38 cellular contexts compared by ENCODE assay signal in the genomic region with DNA sequence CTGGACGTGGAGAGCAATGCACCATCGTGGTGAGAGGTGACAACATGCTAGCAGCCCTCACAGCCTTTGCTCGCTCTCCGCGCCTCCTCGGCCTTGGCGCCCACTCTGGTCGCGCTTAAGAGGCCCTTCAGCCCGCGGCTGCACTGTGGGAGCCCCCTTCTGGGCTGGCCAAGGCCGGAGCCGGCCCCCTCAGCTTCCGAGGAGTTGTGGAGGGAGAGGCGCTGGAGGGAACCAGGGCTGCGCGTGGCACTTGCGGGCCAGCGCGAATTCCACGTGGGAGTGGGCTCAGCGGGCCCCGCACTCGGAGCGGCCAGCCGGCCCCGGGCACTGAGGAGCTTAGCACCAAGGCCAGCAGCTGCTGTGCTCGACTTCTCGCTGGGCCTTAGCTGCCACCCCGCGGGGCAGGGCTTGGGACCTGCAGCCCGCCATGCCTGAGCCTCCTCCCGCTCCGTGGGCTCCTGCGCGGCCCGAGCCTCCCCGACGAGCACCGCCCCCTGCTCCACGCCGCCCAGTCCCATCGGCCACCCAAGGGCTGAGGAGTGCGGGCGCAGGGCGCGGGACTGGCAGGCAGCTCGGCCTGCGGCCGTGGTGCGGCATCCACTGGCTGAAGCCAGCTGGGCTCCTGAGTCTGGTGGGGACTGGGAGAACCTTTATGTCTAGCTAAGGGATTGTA. TPM values are rescaled to one million over a fixed set of nuclear protein-coding genes. Genes with fewer than 3 reads are reported as not detected.
"Had no signal": no experiment of that assay in that cellular context is flagged by ENCODE, and none has a peak within 500 bp of the region (broad histone marks: within the 10 kb centered on the region; RNA-seq: fewer than 3 reads in every experiment).

No MANE protein-coding gene starts in this region.

- H3K27ac Mint-ChIP-seq: activated CD4-positive, alpha-beta memory T cell treated with anti-CD3 and anti-CD28 coated beads for 36 hours; activated CD4-positive, alpha-beta T cell treated with anti-CD3 and anti-CD28 coated beads for 36 hours; activated CD4-positive, alpha-beta T cell treated with anti-CD3 and anti-CD28 coated beads, Interleukin-2, amount 10 ng/mL, durations not matched to agents 24 days and 14 days; activated CD8-positive, alpha-beta memory T cell treated with anti-CD3 and anti-CD28 coated beads, Interleukin-2, amount 10 ng/mL, durations not matched to agents 7 days and 5 days; activated CD8-positive, alpha-beta T cell treated with anti-CD3 and anti-CD28 coated beads, Interleukin-2, amount 10 ng/mL, durations not matched to agents 7 days and 5 days; activated naive CD4-positive, alpha-beta T cell treated with anti-CD3 and anti-CD28 coated beads for 36 hours; activated naive CD8-positive, alpha-beta T cell; activated T-helper 1 cell treated with anti-CD3 and anti-CD28 coated beads, Interleukin-12 subunit alpha, Interleukin-12 subunit beta, Interleukin-2, Interleukin-4 antibody, amounts not matched to agents 30 ng/mL and 10 ng/mL and 1 ng/mL, durations not matched to agents 14 hours and 24 hours and 36 hours; activated T-helper 2 cell treated with anti-CD3 and anti-CD28 coated beads, Interferon-gamma antibody, Interleukin-2, Interleukin-4, amounts not matched to agents 10 μg/mL and 5 μg/mL and 100 μg/mL, durations not matched to agents 14 hours and 24 hours and 36 hours; dendritic cell treated with granulocyte-macrophage colony-stimulating factor and Interleukin-4, amounts not matched to agents 40 ng/mL and 50 ng/mL, for 4 days; T-helper 17 cell; T-helper 2 cell treated with Interferon-gamma antibody and Interleukin-4, amounts not matched to agents 5 μg/mL and 100 μg/mL, for 36 hours had no signal

- H3K27me3 ChIP-seq: gastrocnemius medialis had no signal

- H3K9me3 ChIP-seq: esophagus muscularis mucosa, gastrocnemius medialis, heart left ventricle had no signal

- H3K4me1 Mint-ChIP-seq: central memory CD8-positive, alpha-beta T cell had no signal

- H3K4me3 Mint-ChIP-seq: activated CD4-positive, alpha-beta memory T cell treated with anti-CD3 and anti-CD28 coated beads for 36 hours; activated CD4-positive, alpha-beta T cell treated with anti-CD3 and anti-CD28 coated beads for 36 hours; activated CD4-positive, alpha-beta T cell treated with anti-CD3 and anti-CD28 coated beads, Interleukin-2, amount 10 ng/mL, durations not matched to agents 24 days and 14 days; activated CD8-positive, alpha-beta memory T cell treated with anti-CD3 and anti-CD28 coated beads, Interleukin-2, amount 10 ng/mL, durations not matched to agents 7 days and 5 days; activated CD8-positive, alpha-beta T cell treated with anti-CD3 and anti-CD28 coated beads, Interleukin-2, amount 10 ng/mL, durations not matched to agents 7 days and 5 days; activated naive CD4-positive, alpha-beta T cell treated with anti-CD3 and anti-CD28 coated beads for 36 hours; activated naive CD8-positive, alpha-beta T cell; activated T-helper 1 cell treated with anti-CD3 and anti-CD28 coated beads, Interleukin-12 subunit alpha, Interleukin-12 subunit beta, Interleukin-2, Interleukin-4 antibody, amounts not matched to agents 30 ng/mL and 10 ng/mL and 1 ng/mL, durations not matched to agents 14 hours and 24 hours and 36 hours; central memory CD8-positive, alpha-beta T cell; dendritic cell treated with granulocyte-macrophage colony-stimulating factor and Interleukin-4, amounts not matched to agents 40 ng/mL and 50 ng/mL, for 4 days; T-helper 17 cell; T-helper 2 cell treated with Interferon-gamma antibody and Interleukin-4, amounts not matched to agents 5 μg/mL and 100 μg/mL, for 36 hours had no signal

- FAIRE-seq: astrocyte, bronchial epithelial cell had no signal

- H3K27ac ChIP-seq: brain microvascular endothelial cell, coronary artery, dorsolateral prefrontal cortex, esophagus muscularis mucosa, foreskin keratinocyte, gastrocnemius medialis, heart left ventricle had no signal

- H3K4me3 ChIP-seq: coronary artery, dorsolateral prefrontal cortex, esophagus muscularis mucosa, gastrocnemius medialis, heart left ventricle had no signal

- H3K36me3 Mint-ChIP-seq: activated CD4-positive, alpha-beta memory T cell treated with anti-CD3 and anti-CD28 coated beads for 36 hours; activated CD8-positive, alpha-beta memory T cell treated with anti-CD3 and anti-CD28 coated beads, Interleukin-2, amount 10 ng/mL, durations not matched to agents 7 days and 5 days; activated naive CD8-positive, alpha-beta T cell had no signal

- DNase-seq: activated CD4-positive, alpha-beta memory T cell treated with anti-CD3 and anti-CD28 coated beads for 36 hours; activated CD4-positive, alpha-beta T cell treated with anti-CD3 and anti-CD28 coated beads for 36 hours; activated CD4-positive, alpha-beta T cell treated with anti-CD3 and anti-CD28 coated beads, Interleukin-2, amount 10 ng/mL, durations not matched to agents 24 days and 14 days; activated CD4-positive, CD25-positive, alpha-beta regulatory T cell; activated CD4-positive, CD25-positive, alpha-beta regulatory T cell treated with anti-CD3 and anti-CD28 coated beads, Interleukin-2, amount 50 U/mL, for 72 hours; activated CD8-positive, alpha-beta memory T cell treated with anti-CD3 and anti-CD28 coated beads, Interleukin-2, amount 10 ng/mL, durations not matched to agents 7 days and 5 days; activated CD8-positive, alpha-beta memory T cell treated with anti-CD3 and anti-CD28 coated beads, Interleukin-2, amount 50 U/mL, for 4 hours; activated CD8-positive, alpha-beta T cell treated with anti-CD3 and anti-CD28 coated beads, Interleukin-2, amount 10 ng/mL, durations not matched to agents 7 days and 5 days; activated effector memory CD4-positive, alpha-beta T cell treated with anti-CD3 and anti-CD28 coated beads, Interleukin-2, amount 50 U/mL, for 16 hours; activated naive CD4-positive, alpha-beta T cell treated with anti-CD3 and anti-CD28 coated beads for 36 hours; activated T-cell treated with anti-CD3 and anti-CD28 coated beads, Interleukin-2, amount 50 U/mL, for 1 hour; activated T-cell treated with anti-CD3 and anti-CD28 coated beads, Interleukin-2, amount 50 U/mL, for 48 hours; amniotic stem cell; anterior cingulate cortex; brain microvascular endothelial cell; dorsolateral prefrontal cortex; effector memory CD4-positive, alpha-beta T cell; erythroblast; foreskin keratinocyte; gastrocnemius medialis; glutamatergic neuron; T-helper 1 cell; T-helper 17 cell had no signal

- H3K36me3 ChIP-seq: brain microvascular endothelial cell, esophagus muscularis mucosa, gastrocnemius medialis, heart left ventricle had no signal

- ATAC-seq: activated CD4-positive, alpha-beta T cell treated with anti-CD3 and anti-CD28 coated beads for 36 hours; activated CD8-positive, alpha-beta memory T cell treated with anti-CD3 and anti-CD28 coated beads, Interleukin-2, amount 10 ng/mL, durations not matched to agents 7 days and 5 days; activated CD8-positive, alpha-beta T cell treated with anti-CD3 and anti-CD28 coated beads, Interleukin-2, amount 10 ng/mL, durations not matched to agents 7 days and 5 days; foreskin keratinocyte; gastrocnemius medialis; heart left ventricle; T-helper 17 cell had no signal

- H3K4me1 ChIP-seq: esophagus muscularis mucosa, foreskin keratinocyte, gastrocnemius medialis, heart left ventricle had no signal

- H3K9me3 Mint-ChIP-seq: activated CD4-positive, alpha-beta memory T cell treated with anti-CD3 and anti-CD28 coated beads for 36 hours; activated CD4-positive, alpha-beta T cell treated with anti-CD3 and anti-CD28 coated beads, Interleukin-2, amount 10 ng/mL, durations not matched to agents 24 days and 14 days; activated naive CD4-positive, alpha-beta T cell treated with anti-CD3 and anti-CD28 coated beads for 36 hours; activated T-helper 1 cell treated with anti-CD3 and anti-CD28 coated beads, Interleukin-12 subunit alpha, Interleukin-12 subunit beta, Interleukin-2, Interleukin-4 antibody, amounts not matched to agents 30 ng/mL and 10 ng/mL and 1 ng/mL, durations not matched to agents 14 hours and 24 hours and 36 hours; activated T-helper 2 cell treated with anti-CD3 and anti-CD28 coated beads, Interferon-gamma antibody, Interleukin-2, Interleukin-4, amounts not matched to agents 10 μg/mL and 5 μg/mL and 100 μg/mL, durations not matched to agents 14 hours and 24 hours and 36 hours; central memory CD8-positive, alpha-beta T cell; T-helper 2 cell treated with Interferon-gamma antibody and Interleukin-4, amounts not matched to agents 5 μg/mL and 100 μg/mL, for 36 hours had no signal

RNA-seq across cellular contexts. Expression of a gene that starts 3.8 kb away (rescaled TPM):
- total RNA-seq: activated CD4-positive, alpha-beta memory T cell treated with anti-CD3 and anti-CD28 coated beads for 36 hours; activated CD4-positive, alpha-beta T cell treated with anti-CD3 and anti-CD28 coated beads for 36 hours; activated CD4-positive, alpha-beta T cell treated with anti-CD3 and anti-CD28 coated beads, Interleukin-2, amount 10 ng/mL, durations not matched to agents 24 days and 14 days; activated CD8-positive, alpha-beta memory T cell treated with anti-CD3 and anti-CD28 coated beads for 36 hours; activated CD8-positive, alpha-beta memory T cell treated with anti-CD3 and anti-CD28 coated beads, Interleukin-2, amount 10 ng/mL, durations not matched to agents 7 days and 5 days; activated CD8-positive, alpha-beta T cell treated with anti-CD3 and anti-CD28 coated beads, Interleukin-2, amount 10 ng/mL, durations not matched to agents 7 days and 5 days; activated naive CD4-positive, alpha-beta T cell treated with anti-CD3 and anti-CD28 coated beads for 36 hours; activated T-helper 1 cell treated with anti-CD3 and anti-CD28 coated beads, Interleukin-12 subunit alpha, Interleukin-12 subunit beta, Interleukin-2, Interleukin-4 antibody, amounts not matched to agents 30 ng/mL and 10 ng/mL and 1 ng/mL, durations not matched to agents 14 hours and 24 hours and 36 hours; activated T-helper 2 cell treated with anti-CD3 and anti-CD28 coated beads, Interferon-gamma antibody, Interleukin-2, Interleukin-4, amounts not matched to agents 10 μg/mL and 5 μg/mL and 100 μg/mL, durations not matched to agents 14 hours and 24 hours and 36 hours; astrocyte; bronchial epithelial cell; cardiac septum; cerebellum; dorsolateral prefrontal cortex; esophagus muscularis mucosa; foreskin keratinocyte; gastrocnemius medialis; heart left ventricle; T-helper 17 cell had no signal
- polyA plus RNA-seq: adipose tissue, foreskin keratinocyte, heart left ventricle had no signal

RNA-seq across cellular contexts. Expression of a gene that starts 13.9 kb away (rescaled TPM):
- total RNA-seq: activated CD4-positive, alpha-beta memory T cell treated with anti-CD3 and anti-CD28 coated beads for 36 hours; activated CD4-positive, alpha-beta T cell treated with anti-CD3 and anti-CD28 coated beads for 36 hours; activated CD4-positive, alpha-beta T cell treated with anti-CD3 and anti-CD28 coated beads, Interleukin-2, amount 10 ng/mL, durations not matched to agents 24 days and 14 days; activated CD8-positive, alpha-beta memory T cell treated with anti-CD3 and anti-CD28 coated beads for 36 hours; activated CD8-positive, alpha-beta memory T cell treated with anti-CD3 and anti-CD28 coated beads, Interleukin-2, amount 10 ng/mL, durations not matched to agents 7 days and 5 days; activated CD8-positive, alpha-beta T cell treated with anti-CD3 and anti-CD28 coated beads, Interleukin-2, amount 10 ng/mL, durations not matched to agents 7 days and 5 days; activated naive CD4-positive, alpha-beta T cell treated with anti-CD3 and anti-CD28 coated beads for 36 hours; activated T-helper 1 cell treated with anti-CD3 and anti-CD28 coated beads, Interleukin-12 subunit alpha, Interleukin-12 subunit beta, Interleukin-2, Interleukin-4 antibody, amounts not matched to agents 30 ng/mL and 10 ng/mL and 1 ng/mL, durations not matched to agents 14 hours and 24 hours and 36 hours; activated T-helper 2 cell treated with anti-CD3 and anti-CD28 coated beads, Interferon-gamma antibody, Interleukin-2, Interleukin-4, amounts not matched to agents 10 μg/mL and 5 μg/mL and 100 μg/mL, durations not matched to agents 14 hours and 24 hours and 36 hours; bronchial epithelial cell; cardiac septum; cerebellum; dorsolateral prefrontal cortex; esophagus muscularis mucosa; foreskin keratinocyte; gastrocnemius medialis; heart left ventricle; T-helper 17 cell had no signal
- polyA plus RNA-seq: adipose tissue, foreskin keratinocyte, heart left ventricle had no signal
